17 cellular contexts compared by ENCODE assay signal in genomic region chr17:66976781-66977201, GRCh38. TPM values are rescaled to one million over a fixed set of nuclear protein-coding genes. Genes with fewer than 3 reads are reported as not detected.
DNase-seq lines count a peak whose midpoint lies in the region; ATAC-seq and TF ChIP-seq lines count a peak whose summit lies in the region.
"Had no signal": no experiment of that assay in that cellular context is flagged by ENCODE, and none has a peak within 500 bp of the region (broad histone marks: within the 10 kb centered on the region; RNA-seq: fewer than 3 reads in every experiment).

No MANE protein-coding gene starts in this region.

- no peak overlapping the region for H3K4me3 ChIP-seq in osteoblast (ENCODE audit: insufficient read depth, low read length)
- H3K4me3 ChIP-seq: ascending aorta, left lung had no signal

- no peak overlapping the region for H3K27ac ChIP-seq in osteoblast (ENCODE audit: low read depth, low read length)
- H3K27ac ChIP-seq: ascending aorta, left lung had no signal

- peak overlapping the region; percentile 22 for H3K27ac Mint-ChIP-seq in Calu3 (ENCODE audit: unreplicated experiment)
- no peak overlapping the region for H3K27ac Mint-ChIP-seq in activated T-helper 17 cell treated with anti-CD3 and anti-CD28 coated beads, Interleukin-2, amount 50 U/mL, for 72 hours
- H3K27ac Mint-ChIP-seq: activated naive CD4-positive, alpha-beta T cell treated with anti-CD3 and anti-CD28 coated beads, Interleukin-2, amount 10 ng/mL, durations not matched to agents 7 days and 5 days had no signal

- H3K36me3 ChIP-seq in osteoblast (ENCODE audit: insufficient read depth, low read length) = no peaks in the 10 kb centered on the region
- H3K36me3 ChIP-seq: ascending aorta, left lung had no signal

- DNase-seq in Calu3 (no peak), HK-2 (ENCODE audit: unreplicated experiment) (peak; percentile 31), cerebellar cortex (ENCODE audit: low spot score) (peak; percentile 23), osteoblast (ENCODE audit: insufficient read length, low spot score, missing footprints) (peak; percentile 81), SIG-M5 treated with dmso at 0.1 percent for 504 hours (lab: John Stamatoyannopoulos, UW; ENCODE audit: unreplicated experiment) (no peak), DMS153 treated with DMSO at 0.1 percent for 48 hours (lab: John Stamatoyannopoulos, UW; ENCODE audit: unreplicated experiment) (no peak)
- DNase-seq: activated CD4-positive, alpha-beta T cell treated with anti-CD3 and anti-CD28 coated beads, Interleukin-2, amount 50 U/mL, for 4 hours; activated naive CD4-positive, alpha-beta T cell treated with anti-CD3 and anti-CD28 coated beads, Interleukin-2, amount 10 ng/mL, durations not matched to agents 7 days and 5 days; DMS153; NCI-H1930; NCI-H510A; OCI-M1; stimulated activated CD4-positive, alpha-beta T cell treated with anti-CD3 and anti-CD28 coated beads, Interleukin-2, amount 100 ng/mL, for 24 hours had no signal

- peaks cover 12% of the 10 kb centered on the region for H3K27me3 Mint-ChIP-seq in Calu3 (ENCODE audit: unreplicated experiment)
- H3K27me3 Mint-ChIP-seq in activated T-helper 17 cell treated with anti-CD3 and anti-CD28 coated beads, Interleukin-2, amount 50 U/mL, for 72 hours = peaks cover 37% of the 10 kb centered on the region

- H3K36me3 Mint-ChIP-seq in Calu3 (ENCODE audit: insufficient read depth, unreplicated experiment) = no peaks in the 10 kb centered on the region
- no peaks in the 10 kb centered on the region for H3K36me3 Mint-ChIP-seq in activated T-helper 17 cell treated with anti-CD3 and anti-CD28 coated beads, Interleukin-2, amount 50 U/mL, for 72 hours (ENCODE audit: low read depth)
- H3K36me3 Mint-ChIP-seq: activated naive CD4-positive, alpha-beta T cell treated with anti-CD3 and anti-CD28 coated beads, Interleukin-2, amount 10 ng/mL, durations not matched to agents 7 days and 5 days had no signal

- H3K9me3 Mint-ChIP-seq in Calu3 (ENCODE audit: low read depth, unreplicated experiment) = no peaks in the 10 kb centered on the region
- H3K9me3 Mint-ChIP-seq in activated T-helper 17 cell treated with anti-CD3 and anti-CD28 coated beads, Interleukin-2, amount 50 U/mL, for 72 hours = no peaks in the 10 kb centered on the region
- H3K9me3 Mint-ChIP-seq: activated naive CD4-positive, alpha-beta T cell treated with anti-CD3 and anti-CD28 coated beads, Interleukin-2, amount 10 ng/mL, durations not matched to agents 7 days and 5 days had no signal

- H3K9me3 ChIP-seq in osteoblast (ENCODE audit: low read depth, low read length) = no peaks in the 10 kb centered on the region
- H3K9me3 ChIP-seq: ascending aorta, left lung had no signal

- no peak for TF ChIP-seq CTCF in Calu3 (IDR thresholded peaks at IDR 0.05; ENCODE audit: unreplicated experiment)
- no peak for TF ChIP-seq CTCF in osteoblast (IDR thresholded peaks at IDR 0.05; ENCODE audit: extremely low read depth, low read depth, low read length)

- no peaks in the 10 kb centered on the region for H3K79me2 ChIP-seq in osteoblast (ENCODE audit: insufficient read depth, low read length)

- no peak for ATAC-seq in activated T-helper 17 cell treated with anti-CD3 and anti-CD28 coated beads, Interleukin-2, amount 50 U/mL, for 72 hours (replicated peaks)
- ATAC-seq: left lung had no signal

- H3K27me3 ChIP-seq in osteoblast (ENCODE audit: insufficient read depth, low read length) = peaks cover 67% of the 10 kb centered on the region
- H3K27me3 ChIP-seq: ascending aorta had no signal

- intact Hi-C loops in Calu3 (cut with micrococcal nuclease; ENCODE audit: unreplicated experiment) = no loop called here

- no peaks in the 10 kb centered on the region for H4K20me1 ChIP-seq in osteoblast (ENCODE audit: insufficient read depth, low read length)

- no peaks in the 10 kb centered on the region for H3K4me1 Mint-ChIP-seq in Calu3 (ENCODE audit: low read depth, unreplicated experiment)
- H3K4me1 Mint-ChIP-seq in activated T-helper 17 cell treated with anti-CD3 and anti-CD28 coated beads, Interleukin-2, amount 50 U/mL, for 72 hours = no peaks in the 10 kb centered on the region
- H3K4me1 Mint-ChIP-seq: activated naive CD4-positive, alpha-beta T cell treated with anti-CD3 and anti-CD28 coated beads, Interleukin-2, amount 10 ng/mL, durations not matched to agents 7 days and 5 days had no signal

- H3K4me3 Mint-ChIP-seq in Calu3 (ENCODE audit: low read depth, unreplicated experiment) = no peak overlapping the region
- H3K4me3 Mint-ChIP-seq in activated T-helper 17 cell treated with anti-CD3 and anti-CD28 coated beads, Interleukin-2, amount 50 U/mL, for 72 hours = no peak overlapping the region
- H3K4me3 Mint-ChIP-seq: activated naive CD4-positive, alpha-beta T cell treated with anti-CD3 and anti-CD28 coated beads, Interleukin-2, amount 10 ng/mL, durations not matched to agents 7 days and 5 days had no signal

- H2AFZ ChIP-seq in osteoblast (ENCODE audit: low read length) = no peak overlapping the region

- no peaks in the 10 kb centered on the region for H3K4me1 ChIP-seq in osteoblast (ENCODE audit: insufficient read depth, low read length)
- H3K4me1 ChIP-seq: ascending aorta, left lung had no signal

- no TSS peak for BruUV-seq in Calu3 (replicated peaks; lab: Mats Ljungman, UMichigan)

- CTCF ChIA-PET in Calu3 (lab: Charles Lee) = interaction anchor here (0.9 kb wide), 1 partner anchor 62 kb away, joined by 3 read pairs; no protein-coding TSS in a partner anchor

- no peak overlapping the region for H3K4me2 ChIP-seq in osteoblast (ENCODE audit: insufficient read depth, low read length)

RNA-seq across cellular contexts. Expression of gene CACNG4, which starts 12.3 kb away (rescaled TPM):
- total RNA-seq in Calu3 (2022) (3.4 and 3.8 TPM in 2 replicates), osteoblast (not detected in 2 replicates)
- not detected for total RNA-seq in activated T-helper 17 cell treated with anti-CD3 and anti-CD28 coated beads, Interleukin-2, amount 50 U/mL, for 72 hours
- total RNA-seq: ascending aorta, subcutaneous adipose tissue had no signal

Comparison
In these comparisons a context has a peak if more than half of its experiments do, and no peak if none do; other contexts are left out.
1. DNase-seq: peak in HK-2 (single experiment), cerebellar cortex (single experiment) and osteoblast (single experiment); none in Calu3 (single experiment), SIG-M5 treated with dmso at 0.1 percent for 504 hours (single experiment) and DMS153 treated with DMSO at 0.1 percent for 48 hours (single experiment).